Comparison of ENCODE assay signal across 8 cellular contexts in the genomic region with DNA sequence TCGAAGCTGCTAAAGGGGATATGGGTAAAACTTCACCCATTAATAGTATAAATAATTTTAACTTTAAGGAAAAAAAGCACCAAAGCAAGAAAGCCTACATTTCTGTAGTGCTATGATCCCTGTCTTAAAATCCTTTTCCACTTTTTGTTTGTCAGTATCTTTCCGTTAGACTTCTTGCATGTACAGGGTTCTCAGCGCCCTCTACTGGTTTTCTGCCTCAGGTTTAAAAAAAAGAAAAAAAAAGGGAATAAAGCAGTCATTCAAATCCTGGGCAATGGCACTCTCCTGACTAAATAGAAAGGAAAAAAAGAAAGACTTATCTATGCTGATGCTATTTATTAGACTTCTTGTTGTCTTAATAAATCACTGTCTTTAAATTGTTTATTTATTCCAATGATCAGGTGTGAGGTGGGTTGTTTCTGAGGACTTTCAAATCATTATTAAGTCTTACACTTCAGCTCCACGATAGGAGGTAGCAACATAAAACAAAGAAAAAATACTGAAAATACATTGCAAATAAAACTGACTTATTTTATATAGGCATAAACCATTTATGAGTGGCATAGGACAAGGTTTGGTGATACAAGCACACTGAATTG.
DNase-seq lines count a peak whose midpoint lies in the region; ATAC-seq and TF ChIP-seq lines count a peak whose summit lies in the region.

No MANE protein-coding gene starts in this region.

- H3K36me3 ChIP-seq in transverse colon, result no peaks in the 10 kb centered on the region

- 41 to 48% methylated on average over 4 of the region's 4 CpGs for WGBS in transverse colon (ENCODE audit: low coverage in 1 of 2), 2 donors

- H3K4me1 ChIP-seq in transverse colon, result no peaks in the 10 kb centered on the region

- no peak for ATAC-seq in HG02642 (IDR thresholded peaks at IDR 0.05; ENCODE audit: poor library complexity, unreplicated experiment)
- no peak for ATAC-seq in GM18520 (IDR thresholded peaks at IDR 0.05; ENCODE audit: unreplicated experiment)

- DNase-seq in EH (ENCODE audit: low read depth) (peak; percentile 66), HT1080 (ENCODE audit: low read depth) (peak; percentile 74), NCI-H82 (lab: John Stamatoyannopoulos, UW) (peak; percentile 82), astrocyte of the hippocampus (ENCODE audit: low read depth, low spot score) (peak; percentile 83), kidney tubule cell (ENCODE audit: low spot score) (peak; percentile 73), transverse colon (peak; percentile 14)

- H3K4me3 ChIP-seq in transverse colon, result no peak overlapping the region

- H3K9me3 ChIP-seq in transverse colon, result no peaks in the 10 kb centered on the region

- H3K27ac ChIP-seq in transverse colon, result no peak overlapping the region

- no peak for TF ChIP-seq EP300 in transverse colon (IDR thresholded peaks at IDR 0.05; ENCODE audit: low read depth)

- peak; percentile 36 to 66 (median 49) for TF ChIP-seq CTCF in transverse colon (IDR thresholded peaks at IDR 0.05)

- H3K27me3 ChIP-seq in transverse colon, result no peaks in the 10 kb centered on the region

- TF ChIP-seq POLR2A in transverse colon (IDR thresholded peaks at IDR 0.05), result no peak

- in situ Hi-C loops in transverse colon (cut with MboI; ENCODE audit: low pct_ligation_motif_present in 1 of 4, low pct_unique_long_range_greater_than_20kb in 1 of 4, low sequenced_read_pairs in 3 of 4), result no loop called here

- intact Hi-C loops in transverse colon (cut with DNase I; ENCODE audit: low total_unique reads), result no loop called here

Comparison
In these comparisons a context has a peak if more than half of its experiments do, and no peak if none do; other contexts are left out.
1. DNase-seq: peak in every context shown above with its lines; median percentile 83 in astrocyte of the hippocampus; 82 in NCI-H82; 74 in HT1080; 73 in kidney tubule cell; 66 in EH; 14 in transverse colon.